25 cellular contexts compared by ENCODE assay signal in genomic region chr6:63049216-63049615, GRCh38.
DNase-seq lines count a peak whose midpoint lies in the region; ATAC-seq and TF ChIP-seq lines count a peak whose summit lies in the region.
"Had no signal": no experiment of that assay in that cellular context is flagged by ENCODE, and none has a peak within 500 bp of the region (broad histone marks: within the 10 kb centered on the region; RNA-seq: fewer than 3 reads in every experiment).

No MANE protein-coding gene starts in this region.

- H3K4me3 ChIP-seq in GM23338 (no peak overlapping the region), iPS DF 6.9 (ENCODE audit: low read length) (no peak overlapping the region), neural cell (ENCODE audit: low read length) (no peak overlapping the region), colonic mucosa (no peak overlapping the region)
- H3K4me3 ChIP-seq: BLaER1 had no signal

- no peaks in the 10 kb centered on the region for H3K36me3 ChIP-seq in GM23338 (ENCODE audit: insufficient read depth)
- H3K36me3 ChIP-seq in iPS DF 6.9 (ENCODE audit: control insufficient read depth, insufficient read depth, low read length): no peaks in the 10 kb centered on the region
- no peaks in the 10 kb centered on the region for H3K36me3 ChIP-seq in neural cell (ENCODE audit: insufficient read depth, low read length)
- H3K36me3 ChIP-seq in colonic mucosa: no peaks in the 10 kb centered on the region
- H3K36me3 ChIP-seq: BE2C, BLaER1 had no signal

- DNase-seq in GM23338 (ENCODE audit: low spot score) (peak; percentile 50), glutamatergic neuron (no peak), iPS DF 6.9 (ENCODE audit: low read depth, low spot score) (peak; percentile 4), erythroblast (lab: John Stamatoyannopoulos, UW) (no peak), colonic mucosa (no peak)
- DNase-seq in activated naive CD4-positive, alpha-beta T cell treated with anti-CD3 and anti-CD28 coated beads, Interleukin-2, amount 50 U/mL, for 16 hours: no peak
- DNase-seq: 8988T; ACHN; BE2C; C1 segment of cervical spinal cord; CD4-positive, alpha-beta memory T cell; CD4-positive, CD25-positive, alpha-beta regulatory T cell; CD8-positive, alpha-beta memory T cell; COR-L47; DMS 273 treated with DMSO at 0.1 percent for 48 hours; DMS153; DMS53; DMS79; DND-41; EL; GF-D8 had no signal

- no peak overlapping the region for H3K27ac ChIP-seq in GM23338 (ENCODE audit: low read depth)
- H3K27ac ChIP-seq in iPS DF 6.9 (ENCODE audit: low read length): no peak overlapping the region
- no peak overlapping the region for H3K27ac ChIP-seq in neural cell (ENCODE audit: low read length)
- no peak overlapping the region for H3K27ac ChIP-seq in colonic mucosa
- H3K27ac ChIP-seq: BLaER1 had no signal

- H3K79me2 ChIP-seq in GM23338 (replicated peaks; ENCODE audit: insufficient read depth): no peaks in the 10 kb centered on the region
- no peaks in the 10 kb centered on the region for H3K79me2 ChIP-seq in neural cell (replicated peaks; ENCODE audit: insufficient read depth, low read length)

- no CpG with 5 or more reads among the region's 3 CpGs for WGBS in iPS DF 6.9 (ENCODE audit: insufficient coverage, insufficient read length)

- TF ChIP-seq POLR2A in erythroblast (IDR thresholded peaks at IDR 0.05; ENCODE audit: low read length): no peak

- ATAC-seq in GM23338 (no peak), HG03457 (IDR thresholded peaks at IDR 0.05; ENCODE audit: unreplicated experiment) (no peak)

- H3K4me2 ChIP-seq in GM23338 (no peak overlapping the region), neural cell (ENCODE audit: low read length) (no peak overlapping the region)
- H3K4me2 ChIP-seq: BLaER1 had no signal

- H3K27ac Mint-ChIP-seq in GM23338 (no peak overlapping the region), glutamatergic neuron (ENCODE audit: unreplicated experiment) (peak overlapping the region; percentile 34)
- H3K27ac Mint-ChIP-seq: CD14-positive monocyte; CD4-positive, alpha-beta memory T cell; CD4-positive, CD25-positive, alpha-beta regulatory T cell; CD8-positive, alpha-beta memory T cell had no signal

- H3K9me3 ChIP-seq in iPS DF 6.9 (ENCODE audit: control insufficient read depth, insufficient read depth, low read length) (no peaks in the 10 kb centered on the region), neural cell (ENCODE audit: low read length) (no peaks in the 10 kb centered on the region), colonic mucosa (no peaks in the 10 kb centered on the region)
- H3K9me3 ChIP-seq: BE2C, BLaER1 had no signal

- H3F3A ChIP-seq in GM23338 (replicated peaks; ENCODE audit: low read depth): no peaks in the 10 kb centered on the region
- no peaks in the 10 kb centered on the region for H3F3A ChIP-seq in neural cell (ENCODE audit: insufficient read depth, low read length, poor library complexity, severe bottlenecking)

- H3K9ac ChIP-seq in neural cell (ENCODE audit: low read length) (no peak overlapping the region), colonic mucosa (ENCODE audit: low read depth in 2 of 2, low read length in 2 of 2) (no peak overlapping the region)
- H3K9ac ChIP-seq: BLaER1 had no signal

- H3K27me3 ChIP-seq in GM23338 (ENCODE audit: insufficient read depth) (no peaks in the 10 kb centered on the region), iPS DF 6.9 (ENCODE audit: control insufficient read depth, insufficient read depth, low read length) (no peaks in the 10 kb centered on the region), neural cell (ENCODE audit: insufficient read depth, low read depth, low read length) (no peaks in the 10 kb centered on the region), colonic mucosa (no peaks in the 10 kb centered on the region)
- H3K27me3 ChIP-seq: BE2C, BLaER1 had no signal

- peaks cover 2% of the 10 kb centered on the region for H3K27me3 Mint-ChIP-seq in GM23338 (ENCODE audit: insufficient read depth, low read depth, poor library complexity)
- H3K27me3 Mint-ChIP-seq in glutamatergic neuron (ENCODE audit: unreplicated experiment): peaks cover 2% of the 10 kb centered on the region
- H3K27me3 Mint-ChIP-seq: CD4-positive, alpha-beta memory T cell; CD4-positive, CD25-positive, alpha-beta regulatory T cell; CD8-positive, alpha-beta memory T cell had no signal

- TF ChIP-seq CTCF in GM23338 (conservative IDR thresholded peaks at IDR 0.05; ENCODE audit: low read depth in 2 of 2) (no peak), glutamatergic neuron (IDR thresholded peaks at IDR 0.05; ENCODE audit: partially characterized antibody, unreplicated experiment) (no peak), neural cell (IDR thresholded peaks at IDR 0.05; ENCODE audit: poor library complexity, severe bottlenecking) (no peak), colonic mucosa (IDR thresholded peaks at IDR 0.05) (no peak)

- H3K9me3 Mint-ChIP-seq in GM23338: peaks cover 25% of the 10 kb centered on the region
- peaks cover 4% of the 10 kb centered on the region for H3K9me3 Mint-ChIP-seq in glutamatergic neuron (ENCODE audit: unreplicated experiment)

- TF ChIP-seq RAD21 in neural cell (conservative IDR thresholded peaks at IDR 0.05): no peak

- H2AFZ ChIP-seq in GM23338: no peak overlapping the region
- no peak overlapping the region for H2AFZ ChIP-seq in neural cell (ENCODE audit: low read depth, low read length)

- H4K20me1 ChIP-seq in GM23338 (replicated peaks; ENCODE audit: insufficient read depth): no peaks in the 10 kb centered on the region
- no peaks in the 10 kb centered on the region for H4K20me1 ChIP-seq in neural cell (ENCODE audit: insufficient read depth)
- H4K20me1 ChIP-seq: BLaER1 had no signal

- H3K9me2 ChIP-seq in GM23338 (ENCODE audit: insufficient read depth) (no peaks in the 10 kb centered on the region), neural cell (ENCODE audit: insufficient read depth, low read length) (no peaks in the 10 kb centered on the region)

- H3K4me3 Mint-ChIP-seq in GM23338 (no peak overlapping the region), glutamatergic neuron (ENCODE audit: unreplicated experiment) (no peak overlapping the region)
- H3K4me3 Mint-ChIP-seq: CD14-positive monocyte; CD4-positive, alpha-beta memory T cell; CD4-positive, CD25-positive, alpha-beta regulatory T cell; CD8-positive, alpha-beta memory T cell had no signal

- peak; percentile 19 for TF ChIP-seq EP300 in neural cell (conservative IDR thresholded peaks at IDR 0.05; ENCODE audit: poor library complexity, severe bottlenecking)

- intact Hi-C loops in colonic mucosa (cut with DNase I): no loop called here

- H3K36me3 Mint-ChIP-seq in GM23338 (ENCODE audit: low read depth) (peaks cover 9% of the 10 kb centered on the region; the same call in 2 of the 3 replicates), glutamatergic neuron (ENCODE audit: unreplicated experiment) (no peaks in the 10 kb centered on the region)
- H3K36me3 Mint-ChIP-seq: CD14-positive monocyte; CD4-positive, alpha-beta memory T cell; CD4-positive, CD25-positive, alpha-beta regulatory T cell; CD8-positive, alpha-beta memory T cell had no signal

- H3K4me1 Mint-ChIP-seq in GM23338 (no peaks in the 10 kb centered on the region), glutamatergic neuron (ENCODE audit: low read depth, unreplicated experiment) (peaks cover 6% of the 10 kb centered on the region)
- H3K4me1 Mint-ChIP-seq: CD14-positive monocyte; CD4-positive, alpha-beta memory T cell; CD4-positive, CD25-positive, alpha-beta regulatory T cell; CD8-positive, alpha-beta memory T cell had no signal

- no peaks in the 10 kb centered on the region for H3K4me1 ChIP-seq in GM23338 (ENCODE audit: insufficient read depth)
- no peaks in the 10 kb centered on the region for H3K4me1 ChIP-seq in iPS DF 6.9 (ENCODE audit: control insufficient read depth, insufficient read depth, low read length)
- H3K4me1 ChIP-seq in colonic mucosa: no peaks in the 10 kb centered on the region
- H3K4me1 ChIP-seq: BE2C, BLaER1 had no signal

TF ChIP-seq in GM23338, 12 proteins besides CTCF, POLR2A, EP300 and RAD21 (continues in another document):
- TF ChIP-seq CREB1 (CRISPR knock-in tag; IDR thresholded peaks at IDR 0.05; ENCODE audit: low read depth): no peak

TF ChIP-seq in neural cell, 6 proteins besides CTCF, POLR2A, EP300 and RAD21:
- TF ChIP-seq REST (IDR thresholded peaks at IDR 0.05; ENCODE audit: borderline replicate concordance): no peak
- no peak for TF ChIP-seq POLR2AphosphoS5 (IDR thresholded peaks at IDR 0.05)
- no peak for TF ChIP-seq EZH2 (IDR thresholded peaks at IDR 0.05; ENCODE audit: borderline replicate concordance, insufficient read depth, low read length, poor library complexity, severe bottlenecking)
- TF ChIP-seq MXI1 (conservative IDR thresholded peaks at IDR 0.05; ENCODE audit: poor library complexity, severe bottlenecking): no peak
- TF ChIP-seq SMC3 (conservative IDR thresholded peaks at IDR 0.05; ENCODE audit: poor library complexity): no peak
- TF ChIP-seq TAF1 (IDR thresholded peaks at IDR 0.05; ENCODE audit: low read depth): no peak
TF ChIP-seq in neural cell: peak in this region for 0.

Comparison
In these comparisons a context has a peak if more than half of its experiments do, and no peak if none do; other contexts are left out.
1. DNase-seq: peak in GM23338 (single experiment) and iPS DF 6.9 (single experiment); none in glutamatergic neuron (single experiment), activated naive CD4-positive, alpha-beta T cell treated with anti-CD3 and anti-CD28 coated beads, Interleukin-2, amount 50 U/mL, for 16 hours (single experiment), erythroblast (0 of 2) and colonic mucosa (single experiment).